ENCODE assay signal across 31 cellular contexts in genomic region chr12:77590306-77590705, GRCh38.
"Had no signal": no experiment of that assay in that cellular context is flagged by ENCODE, and none has a peak within 500 bp of the region (broad histone marks: within the 10 kb centered on the region; RNA-seq: fewer than 3 reads in every experiment).

No MANE protein-coding gene starts in this region.

- H3K36me3 ChIP-seq: adrenal gland, cardiac muscle cell, colonic mucosa, esophagus squamous epithelium, gastroesophageal sphincter had no signal

- ATAC-seq: activated CD4-positive, alpha-beta T cell treated with anti-CD3 and anti-CD28 coated beads for 36 hours; activated CD8-positive, alpha-beta memory T cell treated with anti-CD3 and anti-CD28 coated beads, Interleukin-2, amount 10 ng/mL, durations not matched to agents 7 days and 5 days; activated CD8-positive, alpha-beta T cell treated with anti-CD3 and anti-CD28 coated beads, Interleukin-2, amount 10 ng/mL, durations not matched to agents 7 days and 5 days; activated naive CD8-positive, alpha-beta T cell treated with anti-CD3 and anti-CD28 coated beads, Interleukin-2, amount 50 U/mL, for 24 hours; body of pancreas; gastroesophageal sphincter; T-helper 17 cell had no signal

- H3K27me3 ChIP-seq: adrenal gland, body of pancreas, cardiac muscle cell, colonic mucosa, esophagus squamous epithelium, gastroesophageal sphincter had no signal

- H3K4me1 ChIP-seq: adrenal gland, body of pancreas, colonic mucosa, esophagus squamous epithelium, gastroesophageal sphincter had no signal

- H3K27ac ChIP-seq: adrenal gland, body of pancreas, cardiac muscle cell, colonic mucosa, epithelial cell of prostate, esophagus squamous epithelium, gastroesophageal sphincter had no signal

- H3K4me3 ChIP-seq: adrenal gland, body of pancreas, cardiac muscle cell, colonic mucosa, esophagus squamous epithelium, gastroesophageal sphincter had no signal

- H3K9me3 ChIP-seq: adrenal gland, body of pancreas, colonic mucosa, esophagus squamous epithelium, gastroesophageal sphincter had no signal

- DNase-seq: activated CD4-positive, alpha-beta memory T cell treated with anti-CD3 and anti-CD28 coated beads for 36 hours; activated CD4-positive, alpha-beta T cell treated with anti-CD3 and anti-CD28 coated beads for 36 hours; activated CD4-positive, alpha-beta T cell treated with anti-CD3 and anti-CD28 coated beads, Interleukin-2, amount 10 ng/mL, durations not matched to agents 24 days and 14 days; activated CD4-positive, CD25-positive, alpha-beta regulatory T cell; activated CD4-positive, CD25-positive, alpha-beta regulatory T cell treated with anti-CD3 and anti-CD28 coated beads, Interleukin-2, amount 50 U/mL, for 72 hours; activated CD8-positive, alpha-beta memory T cell treated with anti-CD3 and anti-CD28 coated beads, Interleukin-2, amount 10 ng/mL, durations not matched to agents 7 days and 5 days; activated CD8-positive, alpha-beta memory T cell treated with anti-CD3 and anti-CD28 coated beads, Interleukin-2, amount 50 U/mL, for 4 hours; activated CD8-positive, alpha-beta T cell treated with anti-CD3 and anti-CD28 coated beads, Interleukin-2, amount 10 ng/mL, durations not matched to agents 7 days and 5 days; activated effector memory CD4-positive, alpha-beta T cell treated with anti-CD3 and anti-CD28 coated beads, Interleukin-2, amount 50 U/mL, for 16 hours; activated naive CD4-positive, alpha-beta T cell treated with anti-CD3 and anti-CD28 coated beads for 36 hours; activated naive CD8-positive, alpha-beta T cell treated with anti-CD3 and anti-CD28 coated beads for 36 hours; activated naive CD8-positive, alpha-beta T cell treated with anti-CD3 and anti-CD28 coated beads, Interleukin-2, amount 50 U/mL, for 24 hours; activated T-cell treated with anti-CD3 and anti-CD28 coated beads, Interleukin-2, amount 50 U/mL, for 1 hour; activated T-cell treated with anti-CD3 and anti-CD28 coated beads, Interleukin-2, amount 50 U/mL, for 48 hours; adrenal gland; amygdala; aorta; body of pancreas; central memory CD4-positive, alpha-beta T cell; cerebellar nuclear complex; colonic mucosa; effector CD8-positive, alpha-beta T cell; esophagus squamous epithelium; foreskin melanocyte; head of caudate nucleus; T-helper 1 cell; T-helper 17 cell; T1000 had no signal
